14 cellular contexts compared by ENCODE assay signal in the genomic region with DNA sequence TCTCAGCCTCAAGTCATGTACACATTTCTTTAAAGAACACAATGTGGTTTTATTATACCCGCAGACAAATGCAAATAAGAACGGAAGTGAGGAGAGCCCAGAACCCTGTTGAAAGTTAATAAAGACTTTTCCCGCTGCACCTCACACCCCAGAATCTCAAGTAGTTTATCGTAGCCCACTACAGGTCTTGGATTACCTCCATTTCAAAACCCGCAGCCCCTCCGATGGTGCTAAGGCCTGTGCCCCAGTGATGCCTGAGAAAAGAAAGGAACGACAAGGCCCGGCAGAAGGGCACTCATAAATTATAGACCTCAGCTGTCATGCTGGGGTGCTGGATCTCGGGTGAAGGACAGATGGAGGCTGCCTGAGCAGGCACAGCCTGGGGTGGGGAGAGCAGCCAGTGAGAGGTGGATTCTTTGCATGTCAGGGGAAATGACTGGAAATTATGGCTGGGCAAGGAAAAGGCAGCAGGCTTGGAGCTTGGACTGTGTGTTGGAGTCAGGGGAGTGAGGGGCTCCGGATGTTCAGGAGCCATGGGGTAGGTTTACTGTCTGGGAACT.
DNase-seq lines count a peak whose midpoint lies in the region; TF ChIP-seq lines count a peak whose summit lies in the region.
"Had no signal": no experiment of that assay in that cellular context is flagged by ENCODE, and none has a peak within 500 bp of the region (broad histone marks: within the 10 kb centered on the region; RNA-seq: fewer than 3 reads in every experiment).

No MANE protein-coding gene starts in this region.

- CTCF ChIA-PET in CD8-positive, alpha-beta memory T cell (lab: Charles Lee), result no interaction called here

- H4K91ac ChIP-seq in neuronal stem cell (ENCODE audit: low read depth, low read length, poor library complexity), result no peak overlapping the region

- H3K14ac ChIP-seq in neuronal stem cell (ENCODE audit: low read length), result no peak overlapping the region

- no peaks in the 10 kb centered on the region for H3K36me3 Mint-ChIP-seq in endodermal cell (ENCODE audit: low read depth)
- no peaks in the 10 kb centered on the region for H3K36me3 Mint-ChIP-seq in CD8-positive, alpha-beta memory T cell
- H3K36me3 Mint-ChIP-seq: CD4-positive, alpha-beta memory T cell had no signal

- H3K36me3 ChIP-seq in endodermal cell (ENCODE audit: control insufficient read depth, insufficient read depth, low read length) (no peaks in the 10 kb centered on the region), neuronal stem cell (replicated peaks in 1 of 2; ENCODE audit: control insufficient read depth in 2 of 2, insufficient read depth in 2 of 2, low read length in 2 of 2) (no peaks in the 10 kb centered on the region)
- H3K36me3 ChIP-seq in CD8-positive, alpha-beta memory T cell (ENCODE audit: insufficient read depth, low read length), result no peaks in the 10 kb centered on the region
- H3K36me3 ChIP-seq: BE2C had no signal

- H2BK15ac ChIP-seq in neuronal stem cell (ENCODE audit: low read length), result no peak overlapping the region

- peaks cover 6% of the 10 kb centered on the region for H3K4me1 Mint-ChIP-seq in endodermal cell
- no peaks in the 10 kb centered on the region for H3K4me1 Mint-ChIP-seq in CD8-positive, alpha-beta memory T cell
- H3K4me1 Mint-ChIP-seq: CD4-positive, alpha-beta memory T cell had no signal

- H3K4ac ChIP-seq in neuronal stem cell (ENCODE audit: low read length), result no peak overlapping the region

- DNase-seq in NCI-H1417 treated with DMSO at 0.1 percent for 48 hours (lab: John Stamatoyannopoulos, UW), result peak; percentile 68
- peak; percentile 51 for DNase-seq in NCI-H2227 treated with DMSO at 0.1 percent for 48 hours (lab: John Stamatoyannopoulos, UW)
- no peak for DNase-seq in endodermal cell
- no peak for DNase-seq in neuronal stem cell (ENCODE audit: low spot score)
- DNase-seq in NCI-H2029 (lab: John Stamatoyannopoulos, UW), result no peak
- no peak for DNase-seq in NCI-H146 treated with DMSO at 0.1 percent for 48 hours (lab: John Stamatoyannopoulos, UW; ENCODE audit: unreplicated experiment)
- DNase-seq in CD8-positive, alpha-beta memory T cell, result no peak
- DNase-seq: BE2C; CD4-positive, alpha-beta memory T cell; NCI-H345; NCI-H748 treated with DMSO at 0.1 percent for 48 hours; PC-9 had no signal

- H2AFZ ChIP-seq in neuronal stem cell (ENCODE audit: low read length), result no peak overlapping the region
- H2AFZ ChIP-seq: GM23338, PC-9 had no signal

- WGBS in endodermal cell (ENCODE audit: insufficient coverage in 1 of 2, insufficient read length in 1 of 2), 2 experiments, result 91% methylated on average over 10 of the region's 10 CpGs
- WGBS in neuronal stem cell (ENCODE audit: extremely low coverage in 2 of 2, insufficient read length in 2 of 2, insufficient replicate concordance in 1 of 2), 2 donors, result no CpG with 5 or more reads among the region's 10 CpGs

- H2BK120ac ChIP-seq in neuronal stem cell (ENCODE audit: low read depth, low read length), result no peak overlapping the region

- H3K4me3 Mint-ChIP-seq in endodermal cell, result no peak overlapping the region
- no peak overlapping the region for H3K4me3 Mint-ChIP-seq in CD8-positive, alpha-beta memory T cell
- H3K4me3 Mint-ChIP-seq: CD4-positive, alpha-beta memory T cell; GM23338 had no signal

- H4K8ac ChIP-seq in neuronal stem cell (ENCODE audit: low read depth, low read length), result no peak overlapping the region

- H3K27ac ChIP-seq in endodermal cell (ENCODE audit: low read depth, low read length) (peak overlapping the region; percentile 72), neuronal stem cell (replicated peaks; ENCODE audit: low read length) (no peak overlapping the region)
- no peak overlapping the region for H3K27ac ChIP-seq in CD8-positive, alpha-beta memory T cell (ENCODE audit: low read depth, low read length)
- H3K27ac ChIP-seq: PC-9 had no signal

- H3K9ac ChIP-seq in endodermal cell (ENCODE audit: extremely low read depth, low read length, poor library complexity, severe bottlenecking) (no peak overlapping the region), neuronal stem cell (ENCODE audit: low read depth, low read length, poor library complexity) (no peak overlapping the region)

- no peaks in the 10 kb centered on the region for H3K9me3 Mint-ChIP-seq in endodermal cell
- H3K9me3 Mint-ChIP-seq in CD8-positive, alpha-beta memory T cell, result peaks cover under 1 to 10% (median 3%) of the 10 kb centered on the region in 5 donors
- H3K9me3 Mint-ChIP-seq: GM23338 had no signal

- H3K27ac Mint-ChIP-seq in endodermal cell, result no peak overlapping the region
- no peak overlapping the region for H3K27ac Mint-ChIP-seq in CD8-positive, alpha-beta memory T cell
- H3K27ac Mint-ChIP-seq: CD4-positive, alpha-beta memory T cell; GM23338 had no signal

- H3K27me3 Mint-ChIP-seq in endodermal cell (ENCODE audit: insufficient read depth), result no peaks in the 10 kb centered on the region
- H3K27me3 Mint-ChIP-seq in CD8-positive, alpha-beta memory T cell, result peaks cover 0 to 1% of the 10 kb centered on the region in 2 donors
- H3K27me3 Mint-ChIP-seq: CD4-positive, alpha-beta memory T cell had no signal

- no peak overlapping the region for H2BK5ac ChIP-seq in neuronal stem cell (ENCODE audit: low read length)

- no peak overlapping the region for H3K23ac ChIP-seq in neuronal stem cell (ENCODE audit: low read depth, low read length, poor library complexity)

- H2AK5ac ChIP-seq in neuronal stem cell (ENCODE audit: low read depth, low read length), result no peak overlapping the region

- POLR2A ChIA-PET in CD8-positive, alpha-beta memory T cell (lab: Charles Lee), result no interaction called here

- H3K79me1 ChIP-seq in neuronal stem cell (ENCODE audit: low read depth, low read length), result no peaks in the 10 kb centered on the region

- no peak overlapping the region for H2BK12ac ChIP-seq in neuronal stem cell (ENCODE audit: low read length)

- H3K9me3 ChIP-seq in endodermal cell (ENCODE audit: control insufficient read depth, low read length) (no peaks in the 10 kb centered on the region), neuronal stem cell (replicated peaks in 1 of 2; ENCODE audit: control insufficient read depth in 2 of 2, insufficient read depth in 1 of 2, low read depth in 1 of 2, low read length in 2 of 2) (no peaks in the 10 kb centered on the region)
- H3K9me3 ChIP-seq in CD8-positive, alpha-beta memory T cell (ENCODE audit: low read length), result no peaks in the 10 kb centered on the region
- H3K9me3 ChIP-seq: BE2C had no signal

- H3K18ac ChIP-seq in neuronal stem cell (ENCODE audit: low read length), result peak overlapping the region; percentile 39

- TF ChIP-seq CTCF in endodermal cell (conservative IDR thresholded peaks at IDR 0.05), result no peak

- H3K4me2 ChIP-seq in neuronal stem cell (ENCODE audit: insufficient read depth, low read length, poor library complexity, severe bottlenecking), result no peak overlapping the region
- H3K4me2 ChIP-seq: GM23338, PC-9 had no signal

- H3K4me1 ChIP-seq in endodermal cell (ENCODE audit: control insufficient read depth, insufficient read depth, low read length) (peaks cover 5% of the 10 kb centered on the region), neuronal stem cell (ENCODE audit: control insufficient read depth in 2 of 2, insufficient read depth in 1 of 2, low read depth in 1 of 2, low read length in 2 of 2) (no peaks in the 10 kb centered on the region)
- no peaks in the 10 kb centered on the region for H3K4me1 ChIP-seq in CD8-positive, alpha-beta memory T cell (ENCODE audit: insufficient read depth, low read length)
- H3K4me1 ChIP-seq: BE2C had no signal

- no peak overlapping the region for H3K4me3 ChIP-seq in endodermal cell (ENCODE audit: low read length)
- no peak overlapping the region for H3K4me3 ChIP-seq in neuronal stem cell (ENCODE audit: low read length in 2 of 2)
- no peak overlapping the region for H3K4me3 ChIP-seq in CD8-positive, alpha-beta memory T cell (ENCODE audit: low read length)
- H3K4me3 ChIP-seq: GM23338, K562, PC-9 had no signal

- H3K27me3 ChIP-seq in endodermal cell (ENCODE audit: control insufficient read depth, insufficient read depth, low read length, poor library complexity, severe bottlenecking), result no peaks in the 10 kb centered on the region
- peaks cover 0 to 2% (median 0%) of the 10 kb centered on the region in 3 experiments for H3K27me3 ChIP-seq in neuronal stem cell (ENCODE audit: control insufficient read depth in 3 of 3, insufficient read depth in 3 of 3, low read depth in 1 of 3, low read length in 3 of 3)
- H3K27me3 ChIP-seq in CD8-positive, alpha-beta memory T cell (ENCODE audit: insufficient read depth, low read length, poor library complexity, severe bottlenecking), result no peaks in the 10 kb centered on the region
- H3K27me3 ChIP-seq: BE2C had no signal

Comparison
In these comparisons a context has a peak if more than half of its experiments do, and no peak if none do; other contexts are left out.
1. DNase-seq: peak in NCI-H1417 treated with DMSO at 0.1 percent for 48 hours (single experiment) and NCI-H2227 treated with DMSO at 0.1 percent for 48 hours (single experiment); none in endodermal cell (single experiment), neuronal stem cell (single experiment), NCI-H2029 (single experiment), NCI-H146 treated with DMSO at 0.1 percent for 48 hours (single experiment) and CD8-positive, alpha-beta memory T cell (0 of 5).